Comparison of ENCODE assay signal across 16 cellular contexts in genomic region chr5:12217039-12217438, GRCh38.
DNase-seq lines count a peak whose midpoint lies in the region; FAIRE-seq and TF ChIP-seq lines count a peak whose summit lies in the region.
"Had no signal": no experiment of that assay in that cellular context is flagged by ENCODE, and none has a peak within 500 bp of the region (broad histone marks: within the 10 kb centered on the region; RNA-seq: fewer than 3 reads in every experiment).

No MANE protein-coding gene starts in this region.

- peaks cover 7% of the 10 kb centered on the region for H3K4me1 ChIP-seq in HUES48 (ENCODE audit: control insufficient read depth, insufficient read depth, low read length)
- peaks cover 0 to 7% (median 0%) of the 10 kb centered on the region in 4 experiments; a peak in 1 of 7 replicates for H3K4me1 ChIP-seq in H1 (replicated peaks in 1 of 4; ENCODE audit: control insufficient read depth in 3 of 4, insufficient read depth in 4 of 4, low read length in 3 of 4)
- H3K4me1 ChIP-seq: A549, BE2C had no signal

- no peak overlapping the region for H3K4me2 ChIP-seq in H1 (ENCODE audit: insufficient read depth in 1 of 2, low read depth in 2 of 2, low read length in 2 of 2)
- H3K4me2 ChIP-seq: A549 had no signal

- no peaks in the 10 kb centered on the region for H3K9me3 ChIP-seq in HUES48 (ENCODE audit: control insufficient read depth, insufficient read depth, low read length)
- peaks cover 9 to 16% of the 10 kb centered on the region in 2 experiments; a peak in 3 of 4 replicates for H3K9me3 ChIP-seq in H1 (ENCODE audit: insufficient read depth in 2 of 2, low read depth in 1 of 2, low read length in 1 of 2)

- H3K9ac ChIP-seq in HUES48 (ENCODE audit: low read depth, low read length) (no peak overlapping the region), H1 (replicated peaks in 1 of 4; ENCODE audit: extremely low read depth in 1 of 4, low read depth in 3 of 4, low read length in 3 of 4) (no peak overlapping the region)

- H2AK5ac ChIP-seq in H1 (ENCODE audit: low read depth, low read length): 0 out of 2 replicates have a peak overlapping the region, but pooled peaks have one; percentile 32

- no peak overlapping the region for H2BK15ac ChIP-seq in H1 (ENCODE audit: low read length)

- H3K23me2 ChIP-seq in H1 (ENCODE audit: low read depth, low read length): no peaks in the 10 kb centered on the region

- peaks cover 16% of the 10 kb centered on the region for H3K4me1 Mint-ChIP-seq in neural crest cell
- H3K4me1 Mint-ChIP-seq: CD4-positive, alpha-beta memory T cell had no signal

- no peaks in the 10 kb centered on the region for H3K27me3 ChIP-seq in HUES48 (ENCODE audit: control insufficient read depth, insufficient read depth, low read length)
- peaks cover 0 to 1% (median 0%) of the 10 kb centered on the region in 4 experiments; a peak in 1 of 7 replicates for H3K27me3 ChIP-seq in H1 (replicated peaks in 1 of 4; ENCODE audit: control insufficient read depth in 3 of 4, extremely low read depth in 1 of 4, insufficient read depth in 3 of 4, low read length in 3 of 4)
- H3K27me3 ChIP-seq: BE2C had no signal

- no peak for TF ChIP-seq EP300 in H1 (IDR thresholded peaks at IDR 0.05; ENCODE audit: borderline replicate concordance in 1 of 2, low read depth in 2 of 2, low read length in 2 of 2)

- H2BK5ac ChIP-seq in H1 (ENCODE audit: low read depth, low read length): no peak overlapping the region

- no peak overlapping the region for H3K23ac ChIP-seq in H1 (ENCODE audit: insufficient read length)

- no peaks in the 10 kb centered on the region for H3K36me3 Mint-ChIP-seq in neural crest cell (ENCODE audit: low read depth)

- no peak overlapping the region for H4K8ac ChIP-seq in H1 (ENCODE audit: extremely low read depth, insufficient read depth, low read length)

- POLR2A ChIA-PET in H1 (lab: Charles Lee; ENCODE audit: partially characterized antibody): no interaction called here

- no peak for TF ChIP-seq CTCF in H1 (IDR thresholded peaks at IDR 0.05; ENCODE audit: control extremely low read depth in 1 of 3, insufficient read depth in 1 of 3, low read depth in 1 of 3, low read length in 3 of 3)
- TF ChIP-seq CTCF in neural crest cell (conservative IDR thresholded peaks at IDR 0.05): no peak

- no peaks in the 10 kb centered on the region for H3K79me2 ChIP-seq in H1 (ENCODE audit: control insufficient read depth in 1 of 2, insufficient read depth in 2 of 2, low read length in 2 of 2)

- TF ChIP-seq POLR2A in H1 (IDR thresholded peaks at IDR 0.05; ENCODE audit: control extremely low read depth in 1 of 2, low read depth in 2 of 2, low read length in 2 of 2): no peak

- peak; percentile 84 for FAIRE-seq in H1 (lab: Jason Lieb, UNC)
- FAIRE-seq in urothelium cell line (lab: Jason Lieb, UNC): no peak
- FAIRE-seq: A549, G401.6, GM12891, GM19239, H54, HepG2 had no signal

- DNase-seq in H1 (ENCODE audit: low read depth in 1 of 2, low spot score in 2 of 2) (no peak), neural crest cell (ENCODE audit: low read depth, low spot score) (no peak), OCI-M1 (lab: John Stamatoyannopoulos, UW) (no peak), urothelium cell line (ENCODE audit: low spot score) (no peak)
- DNase-seq in activated CD4-positive, alpha-beta T cell treated with anti-CD3 and anti-CD28 coated beads, Interleukin-2, amount 50 U/mL, for 1 hour: no peak
- DNase-seq: BE2C; CD4-positive, alpha-beta memory T cell; DMS79 had no signal

- H4K91ac ChIP-seq in H1 (replicated peaks; ENCODE audit: insufficient read length, low read length): no peak overlapping the region

- peak overlapping the region; percentile 52 for H3K27ac ChIP-seq in HUES48 (ENCODE audit: low read depth, low read length)
- H3K27ac ChIP-seq in H1 (ENCODE audit: low read depth, low read length): no peak overlapping the region
- H3K27ac ChIP-seq: A549, C4-2B had no signal

- no peak overlapping the region for H4K5ac ChIP-seq in H1 (ENCODE audit: insufficient read length, low read depth, low read length)

- H2BK120ac ChIP-seq in H1 (replicated peaks; ENCODE audit: low read depth, low read length): no peak overlapping the region

- WGBS in H1 (ENCODE audit: extremely low coverage in 1 of 2, insufficient coverage in 1 of 2, insufficient read length in 1 of 2, insufficient replicate concordance in 2 of 2, low coverage in 1 of 2, low lambda C conversion rate in 2 of 2, missing lambda C conversion rate in 1 of 2), 2 experiments: 56% methylated on average over 2 of the region's 2 CpGs; no CpG with 5 or more reads in 1 of the 2 experiments

- H4K20me1 ChIP-seq in H1 (replicated peaks in 1 of 2; ENCODE audit: control insufficient read depth in 1 of 2, insufficient read depth in 2 of 2, low read length in 2 of 2): no peaks in the 10 kb centered on the region

- H3K4me3 ChIP-seq in HUES48 (ENCODE audit: low read depth, low read length) (no peak overlapping the region), H1 (ENCODE audit: extremely low read depth in 1 of 4, insufficient read depth in 2 of 4, low read depth in 3 of 4, low read length in 4 of 4) (no peak overlapping the region)
- H3K4me3 ChIP-seq: A549 had no signal

- H3K27me3 Mint-ChIP-seq in neural crest cell (ENCODE audit: low read depth): no peaks in the 10 kb centered on the region
- H3K27me3 Mint-ChIP-seq: CD4-positive, alpha-beta memory T cell had no signal

- H3K9me3 Mint-ChIP-seq in neural crest cell: peaks cover 12% of the 10 kb centered on the region

- H2BK12ac ChIP-seq in H1 (ENCODE audit: low read depth, low read length): no peak overlapping the region

- H3K79me1 ChIP-seq in H1 (ENCODE audit: low read depth, low read length): no peaks in the 10 kb centered on the region

- CTCF ChIA-PET in H1 (lab: Charles Lee; ENCODE audit: partially characterized antibody): no interaction called here

- no peak overlapping the region for H3K14ac ChIP-seq in H1 (ENCODE audit: insufficient read length)

- no peak overlapping the region for H3K18ac ChIP-seq in H1 (ENCODE audit: extremely low read depth, low read length)

- peak overlapping the region; percentile 83 for H3K27ac Mint-ChIP-seq in neural crest cell (ENCODE audit: unreplicated experiment)
- H3K27ac Mint-ChIP-seq: CD4-positive, alpha-beta memory T cell had no signal

- no peak overlapping the region for H3K56ac ChIP-seq in H1 (replicated peaks; ENCODE audit: insufficient read length, low read depth, low read length)

- H3K36me3 ChIP-seq in HUES48 (ENCODE audit: control insufficient read depth, insufficient read depth, low read length) (no peaks in the 10 kb centered on the region), H1 (ENCODE audit: control insufficient read depth in 2 of 4, insufficient read depth in 4 of 4, low read length in 3 of 4) (no peaks in the 10 kb centered on the region; a peak in 2 of 8 replicates)
- H3K36me3 ChIP-seq: BE2C had no signal

- H3K4me3 Mint-ChIP-seq in neural crest cell: no peak overlapping the region

- H2AFZ ChIP-seq in H1 (ENCODE audit: low read length): no peak overlapping the region

- TF ChIP-seq RAD21 in H1 (IDR thresholded peaks at IDR 0.05 in 1 of 2, conservative IDR thresholded peaks at IDR 0.05 in 1 of 2; ENCODE audit: low read depth in 2 of 2, low read length in 2 of 2): no peak

- no peak overlapping the region for H3K4ac ChIP-seq in H1 (replicated peaks; ENCODE audit: insufficient read length, low read depth, low read length)

- H2BK20ac ChIP-seq in H1 (ENCODE audit: low read length): no peak overlapping the region

TF ChIP-seq in H1, 55 proteins besides CTCF, POLR2A, EP300 and RAD21:
- TF ChIP-seq TBP (IDR thresholded peaks at IDR 0.05; ENCODE audit: low read depth, low read length) (no peak), ATF2 (IDR thresholded peaks at IDR 0.05; ENCODE audit: low read length) (no peak)
